ENCODE assay signal across 12 cellular contexts in the genomic region with DNA sequence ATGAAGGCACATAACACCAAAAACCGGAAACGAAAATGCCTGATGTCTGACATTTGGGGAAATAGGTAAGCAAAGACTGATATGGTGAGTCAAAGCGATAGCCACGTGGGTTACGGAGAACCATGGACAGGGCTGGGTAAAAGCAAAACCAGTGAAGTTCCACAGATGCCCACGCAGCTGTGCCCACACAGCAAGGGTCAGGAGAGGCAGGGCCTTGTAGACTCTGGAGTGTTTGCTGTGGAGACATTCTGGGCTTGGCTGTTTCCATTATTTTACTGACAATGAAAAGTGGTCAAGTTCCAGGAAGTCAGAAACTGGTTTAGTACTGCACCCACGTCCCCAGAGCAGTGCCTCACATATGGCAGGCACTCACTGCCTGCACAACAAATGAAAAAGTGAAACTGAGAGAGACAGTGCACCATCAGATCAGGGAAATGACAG.
DNase-seq lines count a peak whose midpoint lies in the region; ATAC-seq, FAIRE-seq and TF ChIP-seq lines count a peak whose summit lies in the region.
"Had no signal": no experiment of that assay in that cellular context is flagged by ENCODE, and none has a peak within 500 bp of the region (broad histone marks: within the 10 kb centered on the region; RNA-seq: fewer than 3 reads in every experiment).

No MANE protein-coding gene starts in this region.

- CTCF ChIA-PET in HepG2 (lab: Yijun Ruan, JAX; ENCODE audit: low intra/inter-chr PET ratio, low total read pairs): no interaction called here

- H3K4me1 ChIP-seq in HepG2 (ENCODE audit: insufficient read depth, low read length) (no peaks in the 10 kb centered on the region), GM23338 (ENCODE audit: insufficient read depth) (no peaks in the 10 kb centered on the region)

- H3K36me3 ChIP-seq in HepG2 (replicated peaks in 1 of 2; ENCODE audit: control insufficient read depth in 1 of 2, insufficient read depth in 2 of 2, low read length in 2 of 2) (0 out of 5 replicates have a peak, but pooled peaks cover 3 to 21% of the 10 kb centered on the region in 2 experiments), GM23338 (ENCODE audit: insufficient read depth) (no peaks in the 10 kb centered on the region)
- H3K36me3 ChIP-seq: neutrophil had no signal

- TF ChIP-seq POLR2A in HepG2 (IDR thresholded peaks at IDR 0.05; ENCODE audit: insufficient read depth in 1 of 2, low read depth in 2 of 2, low read length in 2 of 2): no peak

- H3K36me3 Mint-ChIP-seq in central memory CD8-positive, alpha-beta T cell (ENCODE audit: insufficient read depth): peaks cover 5% of the 10 kb centered on the region
- peaks cover 9% of the 10 kb centered on the region for H3K36me3 Mint-ChIP-seq in GM23338 (ENCODE audit: low read depth)

- no peaks in the 10 kb centered on the region for H3K9me3 ChIP-seq in HepG2 (ENCODE audit: low read length)
- H3K9me3 ChIP-seq: neutrophil, upper lobe of left lung had no signal

- H4K20me1 ChIP-seq in HepG2 (ENCODE audit: insufficient read depth, low read length) (no peaks in the 10 kb centered on the region), GM23338 (replicated peaks; ENCODE audit: insufficient read depth) (no peaks in the 10 kb centered on the region)

- peak; percentile 60 for ATAC-seq in GM18499 (IDR thresholded peaks at IDR 0.05; ENCODE audit: insufficient read depth, unreplicated experiment)
- peak; percentile 71 for ATAC-seq in GM21367 (IDR thresholded peaks at IDR 0.05; ENCODE audit: unreplicated experiment)
- peak; percentile 88 for ATAC-seq in HG03432 (IDR thresholded peaks at IDR 0.05; ENCODE audit: unreplicated experiment)
- ATAC-seq in central memory CD8-positive, alpha-beta T cell (replicated peaks; ENCODE audit: extremely low read depth, poor library complexity, severe bottlenecking): peak; percentile 65
- ATAC-seq in HepG2: no peak
- no peak for ATAC-seq in GM23338

- no peaks in the 10 kb centered on the region for H3K9me2 ChIP-seq in GM23338 (ENCODE audit: insufficient read depth)

- BruUV-seq in HepG2 (replicated peaks; lab: Mats Ljungman, UMichigan): no TSS peak

- intact Hi-C loops in HepG2 (cut with micrococcal nuclease; ENCODE audit: unreplicated experiment): no loop called here

- H3K4me2 ChIP-seq in HepG2 (ENCODE audit: low read depth, low read length): no peak overlapping the region
- H3K4me2 ChIP-seq in GM23338: no peak overlapping the region

- H3K4me3 Mint-ChIP-seq in central memory CD8-positive, alpha-beta T cell: peak overlapping the region; percentile 69
- no peak overlapping the region for H3K4me3 Mint-ChIP-seq in GM23338

- in situ Hi-C loops in HepG2 (cut with HindIII; ENCODE audit: extremely low pct_ligation_motif_present, low pct_unique_long_range_greater_than_20kb): no loop called here

- no peak overlapping the region for H3K9ac ChIP-seq in HepG2 (ENCODE audit: insufficient read depth, low read depth, low read length)

- H3K9me3 Mint-ChIP-seq in central memory CD8-positive, alpha-beta T cell: no peaks in the 10 kb centered on the region
- H3K9me3 Mint-ChIP-seq in GM23338: no peaks in the 10 kb centered on the region

- H2AFZ ChIP-seq in HepG2 (ENCODE audit: low read length): no peak overlapping the region
- H2AFZ ChIP-seq in GM23338: no peak overlapping the region

- WGBS in HepG2 (ENCODE audit: low lambda C conversion rate): 90% methylated on average over 7 of the region's 7 CpGs

- TF ChIP-seq CTCF in HepG2 (CRISPR knock-in tag; IDR thresholded peaks at IDR 0.05) (no peak), GM23338 (conservative IDR thresholded peaks at IDR 0.05; ENCODE audit: low read depth in 2 of 2) (no peak), coronary artery (IDR thresholded peaks at IDR 0.05) (no peak)

- no peaks in the 10 kb centered on the region for H3K27me3 Mint-ChIP-seq in central memory CD8-positive, alpha-beta T cell
- H3K27me3 Mint-ChIP-seq in GM23338 (ENCODE audit: insufficient read depth, low read depth, poor library complexity): peaks cover 5% of the 10 kb centered on the region

- peak overlapping the region; percentile 79 for H3K27ac Mint-ChIP-seq in central memory CD8-positive, alpha-beta T cell (ENCODE audit: low read depth)
- H3K27ac Mint-ChIP-seq in GM23338: no peak overlapping the region

- no peak overlapping the region for H3K4me3 ChIP-seq in HepG2 (replicated peaks in 1 of 3; ENCODE audit: insufficient read depth in 1 of 3, low read depth in 2 of 3, low read length in 3 of 3)
- no peak overlapping the region for H3K4me3 ChIP-seq in GM23338
- H3K4me3 ChIP-seq in coronary artery: no peak overlapping the region
- H3K4me3 ChIP-seq: upper lobe of left lung had no signal

- no peaks in the 10 kb centered on the region for H3K27me3 ChIP-seq in HepG2 (ENCODE audit: control insufficient read depth in 1 of 2, insufficient read depth in 2 of 2, low read length in 2 of 2)
- no peaks in the 10 kb centered on the region for H3K27me3 ChIP-seq in GM23338 (ENCODE audit: insufficient read depth)
- H3K27me3 ChIP-seq: neutrophil, upper lobe of left lung had no signal

- H3K27ac ChIP-seq in HepG2 (ENCODE audit: extremely low read length, insufficient read depth, low read length) (no peak overlapping the region), GM23338 (ENCODE audit: low read depth) (no peak overlapping the region), coronary artery (no peak overlapping the region)
- H3K27ac ChIP-seq: neutrophil, upper lobe of left lung had no signal

- H3K79me2 ChIP-seq in HepG2 (ENCODE audit: insufficient read depth, low read length): no peaks in the 10 kb centered on the region
- no peaks in the 10 kb centered on the region for H3K79me2 ChIP-seq in GM23338 (replicated peaks; ENCODE audit: insufficient read depth)

- TF ChIP-seq EP300 in HepG2 (IDR thresholded peaks at IDR 0.05; ENCODE audit: low read depth in 2 of 2, low read length in 2 of 2) (no peak), HepG2 (CRISPR knock-in tag; IDR thresholded peaks at IDR 0.05; ENCODE audit: borderline replicate concordance) (no peak)

- DNase-seq in central memory CD8-positive, alpha-beta T cell (ENCODE audit: low spot score in 2 of 2): no peak
- no peak for DNase-seq in HepG2 (ENCODE audit: low spot score)
- DNase-seq in GM23338 (ENCODE audit: low spot score): no peak
- no peak for DNase-seq in NCI-H82 treated with DMSO at 0.1 percent for 48 hours (lab: John Stamatoyannopoulos, UW; ENCODE audit: unreplicated experiment)
- DNase-seq in coronary artery (ENCODE audit: low spot score): no peak
- DNase-seq: NCI-H2029, upper lobe of left lung had no signal

- H3K4me1 Mint-ChIP-seq in central memory CD8-positive, alpha-beta T cell: peaks cover 24% of the 10 kb centered on the region
- peaks cover 10% of the 10 kb centered on the region for H3K4me1 Mint-ChIP-seq in GM23338

- POLR2A ChIA-PET in HepG2 (lab: Yijun Ruan, JAX): no interaction called here

- H3F3A ChIP-seq in GM23338 (replicated peaks; ENCODE audit: low read depth): no peaks in the 10 kb centered on the region

- no peak for FAIRE-seq in HepG2 (lab: Jason Lieb, UNC)
- FAIRE-seq: G401.6 had no signal

- TF ChIP-seq RAD21 in HepG2 (CRISPR knock-in tag; IDR thresholded peaks at IDR 0.05): no peak

TF ChIP-seq in HepG2, 621 proteins besides CTCF, POLR2A, EP300 and RAD21 (continues in another document):
- TF ChIP-seq ESRRA (CRISPR knock-in tag; IDR thresholded peaks at IDR 0.05; ENCODE audit: low read depth): no peak
- TF ChIP-seq, protein P1, sequence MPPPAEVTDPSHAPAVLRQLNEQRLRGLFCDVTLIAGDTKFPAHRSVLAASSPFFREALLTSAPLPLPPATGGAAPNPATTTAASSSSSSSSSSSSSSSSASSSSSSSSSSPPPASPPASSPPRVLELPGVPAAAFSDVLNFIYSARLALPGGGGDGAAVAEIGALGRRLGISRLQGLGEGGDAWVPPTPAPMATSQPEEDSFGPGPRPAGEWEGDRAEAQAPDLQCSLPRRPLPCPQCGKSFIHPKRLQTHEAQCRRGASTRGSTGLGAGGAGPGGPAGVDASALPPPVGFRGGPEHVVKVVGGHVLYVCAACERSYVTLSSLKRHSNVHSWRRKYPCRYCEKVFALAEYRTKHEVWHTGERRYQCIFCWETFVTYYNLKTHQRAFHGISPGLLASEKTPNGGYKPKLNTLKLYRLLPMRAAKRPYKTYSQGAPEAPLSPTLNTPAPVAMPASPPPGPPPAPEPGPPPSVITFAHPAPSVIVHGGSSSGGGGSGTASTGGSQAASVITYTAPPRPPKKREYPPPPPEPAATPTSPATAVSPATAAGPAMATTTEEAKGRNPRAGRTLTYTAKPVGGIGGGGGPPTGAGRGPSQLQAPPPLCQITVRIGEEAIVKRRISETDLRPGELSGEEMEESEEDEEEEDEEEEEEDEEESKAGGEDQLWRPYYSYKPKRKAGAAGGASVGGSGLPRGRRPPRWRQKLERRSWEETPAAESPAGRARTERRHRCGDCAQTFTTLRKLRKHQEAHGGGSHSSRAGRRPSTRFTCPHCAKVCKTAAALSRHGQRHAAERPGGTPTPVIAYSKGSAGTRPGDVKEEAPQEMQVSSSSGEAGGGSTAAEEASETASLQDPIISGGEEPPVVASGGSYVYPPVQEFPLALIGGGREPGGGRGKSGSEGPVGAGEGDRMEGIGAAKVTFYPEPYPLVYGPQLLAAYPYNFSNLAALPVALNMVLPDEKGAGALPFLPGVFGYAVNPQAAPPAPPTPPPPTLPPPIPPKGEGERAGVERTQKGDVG (CRISPR knock-in tag; IDR thresholded peaks at IDR 0.05; ENCODE audit: borderline replicate concordance): no peak

TF ChIP-seq in GM23338, 12 proteins besides CTCF, POLR2A, EP300 and RAD21 (continues in another document):
- TF ChIP-seq, protein P2, sequence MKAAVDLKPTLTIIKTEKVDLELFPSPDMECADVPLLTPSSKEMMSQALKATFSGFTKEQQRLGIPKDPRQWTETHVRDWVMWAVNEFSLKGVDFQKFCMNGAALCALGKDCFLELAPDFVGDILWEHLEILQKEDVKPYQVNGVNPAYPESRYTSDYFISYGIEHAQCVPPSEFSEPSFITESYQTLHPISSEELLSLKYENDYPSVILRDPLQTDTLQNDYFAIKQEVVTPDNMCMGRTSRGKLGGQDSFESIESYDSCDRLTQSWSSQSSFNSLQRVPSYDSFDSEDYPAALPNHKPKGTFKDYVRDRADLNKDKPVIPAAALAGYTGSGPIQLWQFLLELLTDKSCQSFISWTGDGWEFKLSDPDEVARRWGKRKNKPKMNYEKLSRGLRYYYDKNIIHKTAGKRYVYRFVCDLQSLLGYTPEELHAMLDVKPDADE (IDR thresholded peaks at IDR 0.05): no peak

Comparison
In these comparisons a context has a peak if more than half of its experiments do, and no peak if none do; other contexts are left out.
1. ATAC-seq: peak in GM18499 (single experiment), GM21367 (single experiment), HG03432 (single experiment) and central memory CD8-positive, alpha-beta T cell (single experiment); none in HepG2 (single experiment) and GM23338 (single experiment).